ENCODE assay signal across 8 cellular contexts in genomic region chr9:89604463-89605180, GRCh38.
A peak's percentile ranks its signal among the peaks of the same experiment; 100 is the strongest.
DNase-seq lines count a peak whose midpoint lies in the region; ATAC-seq and FAIRE-seq lines count a peak whose summit lies in the region.

Gene GADD45G, plus strand, starts transcription at chr9:89605012. Its CDS starts 110 bp downstream, at chr9:89605122.

- peak; percentile 90 for DNase-seq in NCI-H748 treated with DMSO at 0.1 percent for 48 hours (lab: John Stamatoyannopoulos, UW)
- peak; percentile 89 for DNase-seq in activated CD8-positive, alpha-beta memory T cell treated with anti-CD3 and anti-CD28 coated beads, Interleukin-2, amount 50 U/mL, for 4 hours
- DNase-seq in midbrain (lab: John Stamatoyannopoulos, UW), result peak; percentile 93
- DNase-seq in stimulated activated CD8-positive, alpha-beta memory T cell treated with anti-CD3 and anti-CD28 coated beads, Interleukin-15, amount 100 ng/mL, for 24 hours (ENCODE audit: low read depth), result peak; percentile 52

- ATAC-seq in GM18498 (IDR thresholded peaks at IDR 0.05; ENCODE audit: unreplicated experiment), result peak; percentile 59
- peak; percentile 48 for ATAC-seq in HG03442 (IDR thresholded peaks at IDR 0.05; ENCODE audit: unreplicated experiment)
- ATAC-seq in HG03139 (IDR thresholded peaks at IDR 0.05; ENCODE audit: unreplicated experiment), result no peak

- peak; percentile 95 for FAIRE-seq in endometrium (lab: Jason Lieb, UNC)
